ENCODE assay signal across 31 cellular contexts in genomic region chr16:88279998-88280397, GRCh38.
"Had no signal": no experiment of that assay in that cellular context is flagged by ENCODE, and none has a peak within 500 bp of the region (broad histone marks: within the 10 kb centered on the region; RNA-seq: fewer than 3 reads in every experiment).

No MANE protein-coding gene starts in this region.

- H3K4me1 ChIP-seq: prostate gland, right atrium auricular region, upper lobe of right lung had no signal

- H3K4me1 Mint-ChIP-seq: memory B cell; naive B cell; neural crest cell; stimulated activated naive CD8-positive, alpha-beta T cell treated with anti-CD3 and anti-CD28 coated beads, Interleukin-15, amount 100 ng/mL, for 72 hours had no signal

- FAIRE-seq: frontal cortex, islet of Langerhans had no signal

- H3K4me2 ChIP-seq: smooth muscle cell had no signal

- H3K9me3 ChIP-seq: esophagus squamous epithelium, heart left ventricle, prostate gland, right atrium auricular region, suprapubic skin, transverse colon, upper lobe of right lung, vagina had no signal

- ATAC-seq: heart left ventricle; mucosa of descending colon; sciatic nerve; stimulated activated naive CD8-positive, alpha-beta T cell treated with anti-CD3 and anti-CD28 coated beads, Interleukin-15, amount 100 ng/mL, for 72 hours; upper lobe of right lung had no signal

- DNase-seq: dermis blood vessel endothelial cell; effector memory CD4-positive, alpha-beta T cell; erythroblast; esophagus squamous epithelium; heart left ventricle; hippocampal formation; kidney glomerular epithelial cell; naive B cell; stimulated activated CD4-positive, alpha-beta T cell treated with anti-CD3 and anti-CD28 coated beads, Interleukin-12 subunit alpha, Interleukin-12 subunit beta, amount 100 ng/mL, for 4 hours; stimulated activated CD4-positive, alpha-beta T cell treated with anti-CD3 and anti-CD28 coated beads, Interleukin-1b, Interleukin-23, amount 100 ng/mL, for 48 hours; stimulated activated CD4-positive, alpha-beta T cell treated with anti-CD3 and anti-CD28 coated beads, Interleukin-4, amount 100 ng/mL, for 1 hour; stimulated activated CD8-positive, alpha-beta memory T cell treated with anti-CD3 and anti-CD28 coated beads, Interleukin-4, amount 100 ng/mL, for 48 hours; stimulated activated naive CD4-positive, alpha-beta T cell; stimulated activated naive CD8-positive, alpha-beta T cell treated with anti-CD3 and anti-CD28 coated beads, Interleukin-15, amount 100 ng/mL, for 72 hours; transverse colon had no signal

- H3K4me3 Mint-ChIP-seq: memory B cell; mesothelial cell of epicardium; naive B cell; natural killer cell treated with Interleukin-12 subunit alpha and Interleukin-12 subunit beta and Interleukin-15 and Interleukin-18, amount 100 ng/mL, for 72 hours; neural crest cell; stimulated activated naive CD8-positive, alpha-beta T cell treated with anti-CD3 and anti-CD28 coated beads, Interleukin-15, amount 100 ng/mL, for 72 hours had no signal

- H3K27ac Mint-ChIP-seq: memory B cell; mesothelial cell of epicardium; naive B cell; natural killer cell treated with Interleukin-12 subunit alpha and Interleukin-12 subunit beta and Interleukin-15 and Interleukin-18, amount 100 ng/mL, for 72 hours; stimulated activated naive CD8-positive, alpha-beta T cell treated with anti-CD3 and anti-CD28 coated beads, Interleukin-15, amount 100 ng/mL, for 72 hours had no signal

- H3K27me3 ChIP-seq: right atrium auricular region, suprapubic skin, transverse colon, upper lobe of right lung, vagina had no signal

- H3K27ac ChIP-seq: coronary artery, esophagus squamous epithelium, heart left ventricle, prostate gland, right atrium auricular region, suprapubic skin, transverse colon, upper lobe of right lung, vagina had no signal

- H3K4me3 ChIP-seq: coronary artery, esophagus squamous epithelium, heart left ventricle, lung, mucosa of descending colon, prostate gland, right atrium auricular region, smooth muscle cell, suprapubic skin, transverse colon, upper lobe of right lung, vagina had no signal

- H3K36me3 Mint-ChIP-seq: memory B cell; naive B cell; natural killer cell treated with Interleukin-12 subunit alpha and Interleukin-12 subunit beta and Interleukin-15 and Interleukin-18, amount 100 ng/mL, for 72 hours had no signal

- H3K27me3 Mint-ChIP-seq: naive B cell; natural killer cell treated with Interleukin-12 subunit alpha and Interleukin-12 subunit beta and Interleukin-15 and Interleukin-18, amount 100 ng/mL, for 72 hours; stimulated activated naive CD8-positive, alpha-beta T cell treated with anti-CD3 and anti-CD28 coated beads, Interleukin-15, amount 100 ng/mL, for 72 hours had no signal

- H3K9me3 Mint-ChIP-seq: memory B cell; natural killer cell treated with Interleukin-12 subunit alpha and Interleukin-12 subunit beta and Interleukin-15 and Interleukin-18, amount 100 ng/mL, for 72 hours; stimulated activated naive CD8-positive, alpha-beta T cell treated with anti-CD3 and anti-CD28 coated beads, Interleukin-15, amount 100 ng/mL, for 72 hours had no signal

- H3K36me3 ChIP-seq: esophagus squamous epithelium, heart left ventricle, prostate gland, right atrium auricular region, suprapubic skin, transverse colon, upper lobe of right lung, vagina had no signal
